In the genomic region with DNA sequence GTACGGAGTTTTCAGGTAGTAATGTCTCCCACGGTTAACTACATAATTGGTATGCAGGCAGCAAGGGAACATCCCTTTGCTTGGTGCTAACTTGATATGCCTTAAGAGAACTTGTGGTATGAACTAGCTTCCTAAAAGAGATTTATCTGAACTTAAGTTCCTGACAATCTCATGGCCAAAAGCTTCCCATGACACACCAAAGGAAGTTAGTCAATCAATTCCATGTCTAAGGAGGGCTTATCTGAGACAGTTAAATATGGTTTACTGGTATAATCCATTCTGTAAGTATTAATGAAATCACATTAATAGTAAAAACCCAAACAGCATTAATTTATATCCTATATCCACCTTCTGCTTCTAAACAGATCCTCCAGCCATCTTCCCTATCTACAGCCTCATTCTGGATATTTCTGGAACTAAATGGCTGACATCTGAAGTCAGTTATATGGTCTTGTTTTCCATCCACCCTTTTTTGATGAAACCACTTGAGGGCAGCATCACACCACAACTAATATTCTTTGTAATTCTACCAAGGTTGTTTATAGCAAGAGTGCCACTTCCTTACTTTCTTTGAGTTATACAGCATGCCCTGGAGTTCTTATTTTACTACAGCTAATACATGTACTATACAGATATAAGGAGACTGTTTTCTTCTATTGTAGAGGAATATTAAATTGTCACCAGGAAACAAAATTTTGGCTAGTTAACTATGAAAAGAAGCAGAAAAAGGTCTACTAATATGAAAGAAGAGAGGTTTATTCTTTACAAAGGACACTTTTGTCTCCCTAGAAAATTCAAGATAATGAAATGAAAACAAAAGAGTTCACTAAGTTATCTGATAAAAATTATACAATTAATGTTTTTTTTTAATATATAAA, we compare ENCODE assay signal across 9 cellular contexts. TPM values are rescaled to one million over a fixed set of nuclear protein-coding genes. Genes with fewer than 3 reads are reported as not detected.
A peak's percentile ranks its signal among the peaks of the same experiment; 100 is the strongest.
DNase-seq lines count a peak whose midpoint lies in the region; ATAC-seq, FAIRE-seq and TF ChIP-seq lines count a peak whose summit lies in the region.
"Had no signal": no experiment of that assay in that cellular context is flagged by ENCODE, and none has a peak within 500 bp of the region (broad histone marks: within the 10 kb centered on the region; RNA-seq: fewer than 3 reads in every experiment).

No MANE protein-coding gene starts in this region.

- no peaks in the 10 kb centered on the region for H3K36me3 Mint-ChIP-seq in Caco-2 (ENCODE audit: insufficient read depth, unreplicated experiment)

- TF ChIP-seq EP300 in K562 (IDR thresholded peaks at IDR 0.05; ENCODE audit: low read length) = 0 out of 2 replicates have a peak, but pooled peaks have one; percentile 6

- H3K9me1 ChIP-seq in K562 (ENCODE audit: control insufficient read depth, insufficient read depth, low read length) = no peaks in the 10 kb centered on the region

- 32% methylated on average over 2 of the region's 2 CpGs for WGBS in K562 (ENCODE audit: insufficient coverage, low coverage, missing lambda C conversion rate)

- H3K27ac Mint-ChIP-seq in Caco-2 (ENCODE audit: unreplicated experiment) = no peak overlapping the region

- no peaks in the 10 kb centered on the region for H3K27me3 ChIP-seq in Caco-2 (replicated peaks; ENCODE audit: control insufficient read depth, insufficient read depth, low read length)
- H3K27me3 ChIP-seq in MM.1S (replicated peaks; ENCODE audit: insufficient read depth, low read length) = no peaks in the 10 kb centered on the region
- no peaks in the 10 kb centered on the region for H3K27me3 ChIP-seq in K562 (ENCODE audit: control insufficient read depth in 2 of 2, insufficient read depth in 2 of 2, low read length in 2 of 2)

- intact Hi-C loops in Caco-2 (cut with micrococcal nuclease; ENCODE audit: unreplicated experiment) (loop anchor here (1.0 to 5.0 kb wide), 4 partner anchors 137 to 314 kb away; partner anchors contain the start of gene UGCG), K562 (cut with micrococcal nuclease) (loop anchor here (1.0 to 5.0 kb wide), 5 partner anchors 67 to 601 kb away; partner anchors contain the start of gene UGCG)

- TF ChIP-seq CTCF in Caco-2 (IDR thresholded peaks at IDR 0.05; ENCODE audit: insufficient read depth in 1 of 2, low read depth in 1 of 2, low read length in 1 of 2, severe bottlenecking in 1 of 2, unreplicated experiment in 1 of 2) (peak; percentile 48 to 77), MM.1S (IDR thresholded peaks at IDR 0.05; ENCODE audit: low read length) (peak; percentile 72), RWPE1 (conservative IDR thresholded peaks at IDR 0.05; ENCODE audit: low read depth) (peak; percentile 91), K562 (IDR thresholded peaks at IDR 0.05 in 2 of 3, conservative IDR thresholded peaks at IDR 0.05 in 1 of 3; ENCODE audit: insufficient read depth in 2 of 3, low read depth in 1 of 3, low read length in 3 of 3) (peak; percentile 58 to 82 (median 64); a peak in 5 of 6 replicates)

- H2AFZ ChIP-seq in MM.1S (ENCODE audit: low read length) (no peak overlapping the region), K562 (ENCODE audit: low read depth, low read length) (peak overlapping the region; percentile 73)

- no peaks in the 10 kb centered on the region for H3K4me1 Mint-ChIP-seq in Caco-2 (ENCODE audit: low read depth, unreplicated experiment)

- H3K9me3 Mint-ChIP-seq in Caco-2 (ENCODE audit: unreplicated experiment) = no peaks in the 10 kb centered on the region

- H4K20me1 ChIP-seq in MM.1S (ENCODE audit: insufficient read depth, low read length) (no peaks in the 10 kb centered on the region), K562 (replicated peaks; ENCODE audit: control insufficient read depth, insufficient read depth, low read length) (no peaks in the 10 kb centered on the region)

- TF ChIP-seq RAD21 in K562 (CRISPR knock-in tag; conservative IDR thresholded peaks at IDR 0.05 in 1 of 2, IDR thresholded peaks at IDR 0.05 in 1 of 2) = peak; percentile 95 to 97

- CTCF ChIA-PET in Caco-2 (lab: Charles Lee) = interaction anchor here (2.6 kb wide), 1 partner anchor 315 kb away, joined by 12 read pairs; no protein-coding TSS in a partner anchor
- CTCF ChIA-PET in RWPE1 (lab: Yijun Ruan, JAX) = interaction anchor here (0.5 to 6.1 kb wide), 17 partner anchors 9 to 1237 kb away, joined by 3 to 69 read pairs (median 4); partner anchors contain the start of gene UGCG
- CTCF ChIA-PET in K562 (lab: Yijun Ruan, JAX; ENCODE audit: low intra/inter-chr PET ratio) = interaction anchor here (0.6 to 2.8 kb wide), 6 partner anchors 261 to 1594 kb away, joined by 3 to 38 read pairs (median 4); no protein-coding TSS in a partner anchor

- peak; percentile 95 for FAIRE-seq in K562 (lab: Jason Lieb, UNC)

- peak; percentile 57 for ATAC-seq in GM19455 (IDR thresholded peaks at IDR 0.05; ENCODE audit: unreplicated experiment)
- ATAC-seq in K562 = peak; percentile 95
- no peak for ATAC-seq in HG03039 (IDR thresholded peaks at IDR 0.05; ENCODE audit: unreplicated experiment)

- H3K9ac ChIP-seq in MM.1S (ENCODE audit: low read length) (no peak overlapping the region), K562 (ENCODE audit: insufficient read depth in 1 of 2, low read depth in 2 of 2, low read length in 2 of 2) (no peak overlapping the region)

- peak; percentile 54 to 70 for DNase-seq in Caco-2
- DNase-seq in MM.1S = peak; percentile 74
- DNase-seq in RWPE1 (ENCODE audit: low spot score) = peak; percentile 71
- DNase-seq in K562 (ENCODE audit: extremely low read depth in 1 of 4, low spot score in 3 of 4) = peak; percentile 17 to 83 (median 35)
- peak; percentile 28 for DNase-seq in iPS DF 4.7 (ENCODE audit: extremely low read depth, low spot score)
- peak in 2 of 3 donors; percentile 14 to 69 for DNase-seq in stimulated activated CD4-positive, alpha-beta T cell treated with anti-CD3 and anti-CD28 coated beads, Interleukin-12 subunit alpha, Interleukin-12 subunit beta, amount 100 ng/mL, for 48 hours (ENCODE audit: low read depth in 2 of 3, low spot score in 1 of 3)

- no peaks in the 10 kb centered on the region for H3K4me1 ChIP-seq in Caco-2
- H3K4me1 ChIP-seq in MM.1S (ENCODE audit: low read length) = no peaks in the 10 kb centered on the region
- H3K4me1 ChIP-seq in K562 (replicated peaks in 1 of 2; ENCODE audit: control insufficient read depth in 2 of 2, insufficient read depth in 2 of 2, low read length in 2 of 2) = no peaks in the 10 kb centered on the region

- POLR2A ChIA-PET in Caco-2 (lab: Charles Lee) = no interaction called here
- POLR2A ChIA-PET in RWPE1 (lab: Yijun Ruan, JAX; ENCODE audit: low non-redundant PET) = interaction anchor here (0.6 kb wide), 1 partner anchor 227 kb away, joined by 11 read pairs; no protein-coding TSS in a partner anchor
- POLR2A ChIA-PET in K562 (lab: Yijun Ruan, JAX) = no interaction called here

- in situ Hi-C loops in K562 (cut with MboI) = loop anchor here (5.0 kb wide), 2 partner anchors 317 to 602 kb away; no protein-coding TSS in a partner anchor

- H3K27ac ChIP-seq in MM.1S (ENCODE audit: low read length) (no peak overlapping the region), RWPE1 (no peak overlapping the region), K562 (ENCODE audit: extremely low read depth, low read depth, low read length) (peak overlapping the region; percentile 4; the same call in 1 of the 3 replicates)

- BruUV-seq in Caco-2 (replicated peaks; lab: Mats Ljungman, UMichigan) (no TSS peak), K562 (replicated peaks; lab: Mats Ljungman, UMichigan) (no TSS peak)

- no peaks in the 10 kb centered on the region for H3K79me2 ChIP-seq in MM.1S (ENCODE audit: low read length)
- no peaks in the 10 kb centered on the region for H3K79me2 ChIP-seq in K562 (ENCODE audit: control insufficient read depth, insufficient read depth, low read length)

- H3K4me2 ChIP-seq in MM.1S (ENCODE audit: low read depth, low read length) = no peak overlapping the region
- no peak overlapping the region for H3K4me2 ChIP-seq in K562 (ENCODE audit: insufficient read depth, low read length)

- H3K4me3 Mint-ChIP-seq in Caco-2 (ENCODE audit: unreplicated experiment) = no peak overlapping the region

- no peaks in the 10 kb centered on the region for H3K9me2 ChIP-seq in MM.1S (replicated peaks; ENCODE audit: insufficient read depth, low read length)

- no peak for TF ChIP-seq POLR2A in K562 (conservative IDR thresholded peaks at IDR 0.05)

- H3K27me3 Mint-ChIP-seq in Caco-2 (ENCODE audit: insufficient read depth, unreplicated experiment) = no peaks in the 10 kb centered on the region

- no peaks in the 10 kb centered on the region for H3K9me3 ChIP-seq in Caco-2
- H3K9me3 ChIP-seq in MM.1S (replicated peaks; ENCODE audit: insufficient read depth, low read length) = no peaks in the 10 kb centered on the region
- no peaks in the 10 kb centered on the region for H3K9me3 ChIP-seq in K562 (replicated peaks; ENCODE audit: control insufficient read depth, insufficient read depth, low read depth, low read length)

- no peaks in the 10 kb centered on the region for H3K36me3 ChIP-seq in Caco-2 (ENCODE audit: control insufficient read depth, insufficient read depth, low read length)
- H3K36me3 ChIP-seq in MM.1S (replicated peaks; ENCODE audit: insufficient read depth, low read length) = no peaks in the 10 kb centered on the region
- no peaks in the 10 kb centered on the region for H3K36me3 ChIP-seq in K562 (ENCODE audit: control insufficient read depth, insufficient read depth, low read length)

- H3K4me3 ChIP-seq in Caco-2 (ENCODE audit: low read depth, low read length) (no peak overlapping the region), MM.1S (ENCODE audit: low read length) (no peak overlapping the region), K562 (no peak overlapping the region)

- no peaks in the 10 kb centered on the region for H3F3A ChIP-seq in MM.1S (ENCODE audit: insufficient read depth, low read length)

TF ChIP-seq in K562, 482 proteins besides CTCF, POLR2A, EP300 and RAD21 (continues in another document):
- TF ChIP-seq ZSCAN32 (CRISPR knock-in tag; IDR thresholded peaks at IDR 0.05) (no peak), ZNF766 (CRISPR knock-in tag; conservative IDR thresholded peaks at IDR 0.05) (peak; percentile 70; the same call in 1 of the 2 replicates)

RNA-seq across cellular contexts. Expression of gene SHOC1, which starts 34.7 kb away (rescaled TPM):
- total RNA-seq in Caco-2 (2022) (not detected in 2 replicates), K562 (2014; rRNA removed) (0.09 TPM in 1 of 2 replicates, not detected in the other), K562 (2014; rRNA removed; fragmentation: Illumina TruSeq; extraction: Trizol) (not detected in 2 replicates), K562 (2015; rRNA removed; fragmentation: Illumina TruSeq; extraction: Trizol) (not detected in 2 replicates), K562 (2021) (not detected in 2 replicates)
- total RNA-seq in K562 (2011; cell fraction: chromatin; rRNA removed; ENCODE audit: low replicate concordance) = not detected in 2 replicates
- not detected in 2 replicates for total RNA-seq in K562 (2011; cell fraction: nucleolus; rRNA removed)
- total RNA-seq in K562 (2011; cell fraction: nucleoplasm; rRNA removed) = not detected in 2 replicates
- polyA plus RNA-seq in K562 (2011; rRNA removed) (not detected in 2 replicates), K562 (2014; fragmentation: Illumina TruSeq; extraction: Trizol) (0.03 TPM in 1 of 2 replicates, not detected in the other), K562 (2014; fragmentation: Nextera tagmentation; extraction: Ambion mirVana) (under 1 TPM in 1 of 2 experiments, not detected in 1; 0.04 TPM), K562 (2014; rRNA removed) (not detected in 2 replicates)
- polyA plus RNA-seq in K562 (2011; cell fraction: cytosol; rRNA removed) = not detected in 2 replicates
- not detected in 2 replicates for polyA plus RNA-seq in K562 (2011; cell fraction: nucleus; rRNA removed)
- 0.01 TPM in 1 of 2 replicates, not detected in the other for polyA plus RNA-seq in K562 (2012)
- not detected in 2 replicates for polyA minus RNA-seq in K562 (2011; rRNA and poly(A)+ RNA removed)
- not detected in 2 replicates for polyA minus RNA-seq in K562 (2011; cell fraction: cytosol; rRNA and poly(A)+ RNA removed)
- polyA minus RNA-seq in K562 (2011; cell fraction: nucleus; rRNA and poly(A)+ RNA removed) = not detected in 2 replicates
- total RNA-seq: activated CD8-positive, alpha-beta memory T cell treated with anti-CD3 and anti-CD28 coated beads for 36 hours had no signal
